ENCODE assay signal across 8 cellular contexts in genomic region chr5:66987949-66988838, GRCh38.
DNase-seq lines count a peak whose midpoint lies in the region; ATAC-seq and TF ChIP-seq lines count a peak whose summit lies in the region.

No MANE protein-coding gene starts in this region.

- DNase-seq in activated naive CD8-positive, alpha-beta T cell treated with anti-CD3 and anti-CD28 coated beads, Interleukin-2, amount 10 ng/mL, durations not matched to agents 7 days and 5 days = no peak
- no peak for DNase-seq in activated naive CD8-positive, alpha-beta T cell treated with anti-CD3 and anti-CD28 coated beads for 36 hours
- peak; percentile 70 for DNase-seq in SK-MEL-5 (ENCODE audit: low read depth, low spot score)
- no peak for DNase-seq in esophagus squamous epithelium (lab: John Stamatoyannopoulos, UW)
- DNase-seq in ovary = no peak
- DNase-seq in head of caudate nucleus = no peak

- intact Hi-C loops in esophagus squamous epithelium (cut with DNase I) = no loop called here
- intact Hi-C loops in ovary (cut with DNase I) = no loop called here
- intact Hi-C loops in head of caudate nucleus (cut with DNase I) = no loop called here

- H3K9me3 ChIP-seq in esophagus squamous epithelium (no peaks in the 10 kb centered on the region), ovary (no peaks in the 10 kb centered on the region)

- TF ChIP-seq POLR2A in esophagus squamous epithelium (IDR thresholded peaks at IDR 0.05) = no peak
- TF ChIP-seq POLR2A in ovary (IDR thresholded peaks at IDR 0.05) = no peak

- POLR2A ChIA-PET in activated naive CD8-positive, alpha-beta T cell treated with anti-CD3 and anti-CD28 coated beads, Interleukin-2, amount 10 ng/mL, durations not matched to agents 7 days and 5 days (lab: Charles Lee) = no interaction called here

- in situ Hi-C loops in SK-MEL-5 (cut with HindIII; ENCODE audit: low pct_unique_long_range_greater_than_20kb, low sequenced_read_pairs) = no loop called here

- H3K4me1 Mint-ChIP-seq in activated naive CD8-positive, alpha-beta T cell treated with anti-CD3 and anti-CD28 coated beads, Interleukin-2, amount 10 ng/mL, durations not matched to agents 7 days and 5 days = peaks cover 4% of the 10 kb centered on the region
- peaks cover 12% of the 10 kb centered on the region for H3K4me1 Mint-ChIP-seq in activated naive CD8-positive, alpha-beta T cell treated with anti-CD3 and anti-CD28 coated beads for 36 hours

- H3K9me3 Mint-ChIP-seq in activated naive CD8-positive, alpha-beta T cell treated with anti-CD3 and anti-CD28 coated beads, Interleukin-2, amount 10 ng/mL, durations not matched to agents 7 days and 5 days = no peaks in the 10 kb centered on the region
- H3K9me3 Mint-ChIP-seq in activated naive CD8-positive, alpha-beta T cell treated with anti-CD3 and anti-CD28 coated beads for 36 hours = no peaks in the 10 kb centered on the region

- no peak overlapping the region for H3K4me3 Mint-ChIP-seq in activated naive CD8-positive, alpha-beta T cell treated with anti-CD3 and anti-CD28 coated beads, Interleukin-2, amount 10 ng/mL, durations not matched to agents 7 days and 5 days
- no peak overlapping the region for H3K4me3 Mint-ChIP-seq in activated naive CD8-positive, alpha-beta T cell treated with anti-CD3 and anti-CD28 coated beads for 36 hours

- H3K27me3 Mint-ChIP-seq in activated naive CD8-positive, alpha-beta T cell treated with anti-CD3 and anti-CD28 coated beads, Interleukin-2, amount 10 ng/mL, durations not matched to agents 7 days and 5 days = peaks cover 6% of the 10 kb centered on the region
- no peaks in the 10 kb centered on the region for H3K27me3 Mint-ChIP-seq in activated naive CD8-positive, alpha-beta T cell treated with anti-CD3 and anti-CD28 coated beads for 36 hours

- H3K36me3 ChIP-seq in esophagus squamous epithelium (no peaks in the 10 kb centered on the region), ovary (no peaks in the 10 kb centered on the region)

- H3K4me1 ChIP-seq in esophagus squamous epithelium = peaks cover 2 to 70% (median 14%) of the 10 kb centered on the region in 3 donors
- no peaks in the 10 kb centered on the region for H3K4me1 ChIP-seq in ovary (ENCODE audit: insufficient read depth)

- TF ChIP-seq EP300 in ovary (IDR thresholded peaks at IDR 0.05) = no peak

- peak overlapping the region in 2 of 4 donors; percentile 66 to 74 for H3K27ac ChIP-seq in esophagus squamous epithelium
- H3K27ac ChIP-seq in ovary = no peak overlapping the region

- TF ChIP-seq CTCF in esophagus squamous epithelium (IDR thresholded peaks at IDR 0.05) (peak; percentile 77 to 94 (median 88)), ovary (IDR thresholded peaks at IDR 0.05) (peak in 2 of 3 donors; percentile 56 to 61)

- 44 to 50% methylated on average over 3 of the region's 3 CpGs for WGBS in esophagus squamous epithelium, 2 donors
- WGBS in ovary, 3 donors = 57 to 60% (median 59%) methylated on average over 3 of the region's 3 CpGs

- H3K4me3 ChIP-seq in esophagus squamous epithelium = no peak overlapping the region
- no peak overlapping the region for H3K4me3 ChIP-seq in ovary

- peak; percentile 54 for ATAC-seq in activated naive CD8-positive, alpha-beta T cell treated with anti-CD3 and anti-CD28 coated beads, Interleukin-2, amount 10 ng/mL, durations not matched to agents 7 days and 5 days (ENCODE audit: low read depth)
- ATAC-seq in HG03342 (IDR thresholded peaks at IDR 0.05; ENCODE audit: unreplicated experiment) (peak; percentile 86), HG02970 (IDR thresholded peaks at IDR 0.05; ENCODE audit: low FRiP score, unreplicated experiment) (no peak)

- H3K27me3 ChIP-seq in esophagus squamous epithelium (no peaks in the 10 kb centered on the region), ovary (no peaks in the 10 kb centered on the region)

- no peak overlapping the region for H3K27ac Mint-ChIP-seq in activated naive CD8-positive, alpha-beta T cell treated with anti-CD3 and anti-CD28 coated beads, Interleukin-2, amount 10 ng/mL, durations not matched to agents 7 days and 5 days
- no peak overlapping the region for H3K27ac Mint-ChIP-seq in activated naive CD8-positive, alpha-beta T cell treated with anti-CD3 and anti-CD28 coated beads for 36 hours

- H3K36me3 Mint-ChIP-seq in activated naive CD8-positive, alpha-beta T cell treated with anti-CD3 and anti-CD28 coated beads, Interleukin-2, amount 10 ng/mL, durations not matched to agents 7 days and 5 days = no peaks in the 10 kb centered on the region
- no peaks in the 10 kb centered on the region for H3K36me3 Mint-ChIP-seq in activated naive CD8-positive, alpha-beta T cell treated with anti-CD3 and anti-CD28 coated beads for 36 hours
